ENCODE assay signal across 8 cellular contexts in the genomic region with DNA sequence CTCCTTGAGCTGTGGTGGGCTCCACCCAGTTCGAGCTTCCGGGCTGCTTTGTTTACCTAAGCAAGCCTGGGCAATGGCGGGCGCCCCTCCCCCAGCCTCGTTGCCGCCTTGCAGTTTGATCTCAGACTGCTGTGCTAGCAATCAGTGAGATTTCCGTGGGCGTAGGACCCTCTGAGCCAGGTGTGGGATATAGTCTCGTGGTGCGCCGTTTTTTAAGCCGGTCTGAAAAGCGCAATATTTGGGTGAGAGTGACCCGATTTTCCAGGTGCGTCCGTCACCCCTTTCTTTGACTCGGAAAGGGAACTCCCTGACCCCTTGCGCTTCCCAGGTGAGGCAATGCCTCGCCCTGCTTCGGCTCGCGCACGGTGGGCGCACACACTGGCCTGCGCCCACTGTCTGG.
DNase-seq lines count a peak whose midpoint lies in the region; FAIRE-seq and TF ChIP-seq lines count a peak whose summit lies in the region.
"Not testable (repeated sequence)": the region's sequence is repeated elsewhere in the genome, so short reads cannot be mapped to it uniquely, and the experiment has no call there.

No MANE protein-coding gene starts in this region.

- H2BK120ac ChIP-seq in H1 (replicated peaks; ENCODE audit: low read depth, low read length): not testable (repeated sequence)

- not testable (repeated sequence) for H3K27ac Mint-ChIP-seq in activated T-cell treated with anti-CD3 and anti-CD28 coated beads, Interleukin-2, amount 50 U/mL, for 24 hours
- H3K27ac Mint-ChIP-seq in mesothelial cell of epicardium (peak overlapping the region; percentile 81), progenitor cell of endocrine pancreas (peak overlapping the region; percentile 95)

- not testable (repeated sequence) for H3K56ac ChIP-seq in H1 (replicated peaks; ENCODE audit: insufficient read length, low read depth, low read length)

- peak overlapping the region; percentile 79; the same call in 1 of the 2 replicates for H4K8ac ChIP-seq in H1 (ENCODE audit: extremely low read depth, insufficient read depth, low read length)

- H3K4ac ChIP-seq in H1 (replicated peaks; ENCODE audit: insufficient read length, low read depth, low read length): not testable (repeated sequence)

- H4K5ac ChIP-seq in H1 (ENCODE audit: insufficient read length, low read depth, low read length): not testable (repeated sequence)

- not testable (repeated sequence) for H2BK20ac ChIP-seq in H1 (ENCODE audit: low read length)

- peak overlapping the region; percentile 38 for H3K4me3 ChIP-seq in H7 (ENCODE audit: insufficient read depth, low read depth, low read length)
- H3K4me3 ChIP-seq in NT2/D1 (ENCODE audit: insufficient read length, low read depth): peak overlapping the region; percentile 28
- peak overlapping the region in 2 of 4 experiments; percentile 47 to 49; a peak in 4 of 8 replicates for H3K4me3 ChIP-seq in H1 (ENCODE audit: extremely low read depth in 1 of 4, insufficient read depth in 2 of 4, low read depth in 3 of 4, low read length in 4 of 4)
- H3K4me3 ChIP-seq in iPS-11a (ENCODE audit: low read depth, low read length): peak overlapping the region; percentile 20

- 37% methylated on average over 18 of the region's 25 CpGs; no CpG with 5 or more reads in 1 of the 2 experiments for WGBS in H1 (ENCODE audit: extremely low coverage in 1 of 2, insufficient coverage in 1 of 2, insufficient read length in 1 of 2, insufficient replicate concordance in 2 of 2, low coverage in 1 of 2, low lambda C conversion rate in 2 of 2, missing lambda C conversion rate in 1 of 2), 2 experiments

- H4K20me1 ChIP-seq in H1 (replicated peaks in 1 of 2; ENCODE audit: control insufficient read depth in 1 of 2, insufficient read depth in 2 of 2, low read length in 2 of 2): not testable (repeated sequence)

- not testable (repeated sequence) for H2AFZ ChIP-seq in H1 (ENCODE audit: low read length)

- H2AK5ac ChIP-seq in H1 (ENCODE audit: low read depth, low read length): not testable (repeated sequence)

- not testable (repeated sequence) for H4K91ac ChIP-seq in H1 (replicated peaks; ENCODE audit: insufficient read length, low read length)

- not testable (repeated sequence) for TF ChIP-seq RAD21 in H1 (IDR thresholded peaks at IDR 0.05 in 1 of 2, conservative IDR thresholded peaks at IDR 0.05 in 1 of 2; ENCODE audit: low read depth in 2 of 2, low read length in 2 of 2)

- peak overlapping the region; percentile 16; the same call in 1 of the 2 replicates for H2BK5ac ChIP-seq in H1 (ENCODE audit: low read depth, low read length)

- peak overlapping the region; percentile 33 for H3K4me3 Mint-ChIP-seq in activated T-cell treated with anti-CD3 and anti-CD28 coated beads, Interleukin-2, amount 50 U/mL, for 24 hours
- peak overlapping the region; percentile 83 for H3K4me3 Mint-ChIP-seq in mesothelial cell of epicardium
- H3K4me3 Mint-ChIP-seq in progenitor cell of endocrine pancreas (ENCODE audit: low read depth): peak overlapping the region; percentile 82

- not testable (repeated sequence) for FAIRE-seq in H1 (lab: Jason Lieb, UNC)

- H2BK12ac ChIP-seq in H1 (ENCODE audit: low read depth, low read length): not testable (repeated sequence)

- H3K36me3 Mint-ChIP-seq in activated T-cell treated with anti-CD3 and anti-CD28 coated beads, Interleukin-2, amount 50 U/mL, for 24 hours (ENCODE audit: low read depth); mesothelial cell of epicardium; progenitor cell of endocrine pancreas (ENCODE audit: insufficient read depth): not testable (repeated sequence)

- not testable (repeated sequence) for H3K9me3 Mint-ChIP-seq in activated T-cell treated with anti-CD3 and anti-CD28 coated beads, Interleukin-2, amount 50 U/mL, for 24 hours; mesothelial cell of epicardium; progenitor cell of endocrine pancreas (ENCODE audit: low read depth)

- not testable (repeated sequence) for H3K27me3 Mint-ChIP-seq in activated T-cell treated with anti-CD3 and anti-CD28 coated beads, Interleukin-2, amount 50 U/mL, for 24 hours; mesothelial cell of epicardium (ENCODE audit: low read depth); progenitor cell of endocrine pancreas

- TF ChIP-seq POLR2A in H1 (IDR thresholded peaks at IDR 0.05; ENCODE audit: control extremely low read depth in 1 of 2, low read depth in 2 of 2, low read length in 2 of 2): not testable (repeated sequence)

- H3K14ac ChIP-seq in H1 (ENCODE audit: insufficient read length): not testable (repeated sequence)

- POLR2A ChIA-PET in H1 (lab: Charles Lee; ENCODE audit: partially characterized antibody): not testable (repeated sequence)

- H3K9ac ChIP-seq in NT2/D1 (ENCODE audit: insufficient read length, low read depth): not testable (repeated sequence)
- peak overlapping the region in 3 of 4 experiments; percentile 56 to 92 (median 71); a peak in 5 of 7 replicates for H3K9ac ChIP-seq in H1 (replicated peaks in 1 of 4; ENCODE audit: extremely low read depth in 1 of 4, low read depth in 3 of 4, low read length in 3 of 4)

- peak overlapping the region; percentile 20; the same call in 1 of the 2 replicates for H3K27ac ChIP-seq in C4-2B
- H3K27ac ChIP-seq in H1 (ENCODE audit: low read depth, low read length): not testable (repeated sequence)

- not testable (repeated sequence) for H3K27me3 ChIP-seq in H7 (ENCODE audit: control insufficient read depth, insufficient read depth, low read length); NT2/D1 (ENCODE audit: insufficient read depth, insufficient read length); H1 (replicated peaks in 1 of 4; ENCODE audit: control insufficient read depth in 3 of 4, extremely low read depth in 1 of 4, insufficient read depth in 3 of 4, low read length in 3 of 4)

- H3K4me1 Mint-ChIP-seq in activated T-cell treated with anti-CD3 and anti-CD28 coated beads, Interleukin-2, amount 50 U/mL, for 24 hours (ENCODE audit: low read depth); mesothelial cell of epicardium; progenitor cell of endocrine pancreas (ENCODE audit: low read depth): not testable (repeated sequence)

- not testable (repeated sequence) for H3K23me2 ChIP-seq in H1 (ENCODE audit: low read depth, low read length)

- not testable (repeated sequence) for H3K79me2 ChIP-seq in H1 (ENCODE audit: control insufficient read depth in 1 of 2, insufficient read depth in 2 of 2, low read length in 2 of 2)

- H3K23ac ChIP-seq in H1 (ENCODE audit: insufficient read length): not testable (repeated sequence)

- not testable (repeated sequence) for H2BK15ac ChIP-seq in H1 (ENCODE audit: low read length)

- peak overlapping the region; percentile 52 to 57 for H3K4me2 ChIP-seq in H1 (ENCODE audit: insufficient read depth in 1 of 2, low read depth in 2 of 2, low read length in 2 of 2)

- CTCF ChIA-PET in H1 (lab: Charles Lee; ENCODE audit: partially characterized antibody): interaction anchor here (1.1 kb wide), 1 partner anchor 61 kb away, joined by 4 read pairs; no protein-coding TSS in a partner anchor

- H3K4me1 ChIP-seq in NT2/D1 (ENCODE audit: insufficient read depth, insufficient read length); H1 (replicated peaks in 1 of 4; ENCODE audit: control insufficient read depth in 3 of 4, insufficient read depth in 4 of 4, low read length in 3 of 4): not testable (repeated sequence)

- not testable (repeated sequence) for TF ChIP-seq CTCF in C4-2B (conservative IDR thresholded peaks at IDR 0.05); H1 (IDR thresholded peaks at IDR 0.05; ENCODE audit: control extremely low read depth in 1 of 3, insufficient read depth in 1 of 3, low read depth in 1 of 3, low read length in 3 of 3); mesothelial cell of epicardium (IDR thresholded peaks at IDR 0.05; ENCODE audit: unreplicated experiment); progenitor cell of endocrine pancreas (IDR thresholded peaks at IDR 0.05; ENCODE audit: unreplicated experiment)

- not testable (repeated sequence) for TF ChIP-seq EP300 in H1 (IDR thresholded peaks at IDR 0.05; ENCODE audit: borderline replicate concordance in 1 of 2, low read depth in 2 of 2, low read length in 2 of 2)

- not testable (repeated sequence) for DNase-seq in H7; NT2/D1 (ENCODE audit: low read depth, low spot score); activated T-cell treated with anti-CD3 and anti-CD28 coated beads, Interleukin-2, amount 50 U/mL, for 24 hours; mesothelial cell of epicardium (ENCODE audit: low spot score in 2 of 2, unreplicated experiment in 2 of 2); progenitor cell of endocrine pancreas (ENCODE audit: low spot score, unreplicated experiment)
- DNase-seq in H1 (ENCODE audit: low read depth in 1 of 2, low spot score in 2 of 2): peak in 1 of 2 experiments; percentile 63

- H3K18ac ChIP-seq in H1 (ENCODE audit: extremely low read depth, low read length): not testable (repeated sequence)

- not testable (repeated sequence) for H3K36me3 ChIP-seq in H7 (replicated peaks; ENCODE audit: control insufficient read depth, insufficient read depth, low read length); NT2/D1 (ENCODE audit: insufficient read depth, insufficient read length, low read length); H1 (ENCODE audit: control insufficient read depth in 2 of 4, insufficient read depth in 4 of 4, low read length in 3 of 4)

- H3K79me1 ChIP-seq in H1 (ENCODE audit: low read depth, low read length): not testable (repeated sequence)

- H3K9me3 ChIP-seq in NT2/D1 (ENCODE audit: insufficient read depth, low read length); H1 (ENCODE audit: insufficient read depth in 2 of 2, low read depth in 1 of 2, low read length in 1 of 2): not testable (repeated sequence)

TF ChIP-seq in H1, 55 proteins besides CTCF, POLR2A, EP300 and RAD21:
- 0 out of 2 replicates have a peak, but pooled peaks have one; percentile 19 for TF ChIP-seq TAF1 (IDR thresholded peaks at IDR 0.05; ENCODE audit: low read depth, low read length)

Comparison
In these comparisons a context has a peak if more than half of its experiments do, and no peak if none do; other contexts are left out.
1. H3K4me3 Mint-ChIP-seq: peak in every context shown above with its lines; median percentile 83 in mesothelial cell of epicardium; 82 in progenitor cell of endocrine pancreas; 33 in activated T-cell treated with anti-CD3 and anti-CD28 coated beads, Interleukin-2, amount 50 U/mL, for 24 hours.